In genomic region chr2:101766871-101767739, GRCh38 we compare ENCODE assay signal across 9 cellular contexts.
DNase-seq lines count a peak whose midpoint lies in the region; ATAC-seq and TF ChIP-seq lines count a peak whose summit lies in the region.
"Had no signal": no experiment of that assay in that cellular context is flagged by ENCODE, and none has a peak within 500 bp of the region (broad histone marks: within the 10 kb centered on the region; RNA-seq: fewer than 3 reads in every experiment).

No MANE protein-coding gene starts in this region.

- no peak overlapping the region for H3K27ac Mint-ChIP-seq in activated T-helper 17 cell treated with anti-CD3 and anti-CD28 coated beads, Interleukin-2, amount 50 U/mL, for 72 hours
- H3K27ac Mint-ChIP-seq in activated CD8-positive, alpha-beta T cell treated with anti-CD3 and anti-CD28 coated beads for 36 hours: no peak overlapping the region

- ATAC-seq in activated T-helper 17 cell treated with anti-CD3 and anti-CD28 coated beads, Interleukin-2, amount 50 U/mL, for 72 hours (replicated peaks): peak; percentile 72
- no peak for ATAC-seq in GM19395 (IDR thresholded peaks at IDR 0.05; ENCODE audit: unreplicated experiment)
- no peak for ATAC-seq in activated CD8-positive, alpha-beta T cell treated with anti-CD3 and anti-CD28 coated beads for 36 hours

- peaks cover 48% of the 10 kb centered on the region for H3K4me1 Mint-ChIP-seq in activated T-helper 17 cell treated with anti-CD3 and anti-CD28 coated beads, Interleukin-2, amount 50 U/mL, for 72 hours
- H3K4me1 Mint-ChIP-seq in activated CD8-positive, alpha-beta T cell treated with anti-CD3 and anti-CD28 coated beads for 36 hours (ENCODE audit: low read depth): peaks cover 84% of the 10 kb centered on the region

- peak overlapping the region; percentile 48 for H3K4me3 Mint-ChIP-seq in activated T-helper 17 cell treated with anti-CD3 and anti-CD28 coated beads, Interleukin-2, amount 50 U/mL, for 72 hours
- H3K4me3 Mint-ChIP-seq in activated CD8-positive, alpha-beta T cell treated with anti-CD3 and anti-CD28 coated beads for 36 hours: no peak overlapping the region

- no peak overlapping the region for H3K4me3 ChIP-seq in kidney epithelial cell (ENCODE audit: low read depth, low read length)

- H3K9me3 Mint-ChIP-seq in activated T-helper 17 cell treated with anti-CD3 and anti-CD28 coated beads, Interleukin-2, amount 50 U/mL, for 72 hours: no peaks in the 10 kb centered on the region
- H3K9me3 Mint-ChIP-seq in activated CD8-positive, alpha-beta T cell treated with anti-CD3 and anti-CD28 coated beads for 36 hours: no peaks in the 10 kb centered on the region

- no peaks in the 10 kb centered on the region for H3K36me3 ChIP-seq in kidney epithelial cell (ENCODE audit: control insufficient read depth, insufficient read depth, low read length)

- peak overlapping the region; percentile 56 for H3K27ac ChIP-seq in substantia nigra (ENCODE audit: low read depth, low read length, poor library complexity, severe bottlenecking)

- POLR2A ChIA-PET in activated CD8-positive, alpha-beta T cell treated with anti-CD3 and anti-CD28 coated beads for 36 hours (lab: Charles Lee): interaction anchor here (1.7 kb wide), 1 partner anchor 13 kb away, joined by 4 read pairs; no protein-coding TSS in a partner anchor

- H3K27me3 Mint-ChIP-seq in activated T-helper 17 cell treated with anti-CD3 and anti-CD28 coated beads, Interleukin-2, amount 50 U/mL, for 72 hours: no peaks in the 10 kb centered on the region
- H3K27me3 Mint-ChIP-seq in activated CD8-positive, alpha-beta T cell treated with anti-CD3 and anti-CD28 coated beads for 36 hours: no peaks in the 10 kb centered on the region

- no peak for TF ChIP-seq CTCF in kidney epithelial cell (IDR thresholded peaks at IDR 0.05; ENCODE audit: insufficient read depth, low read length, poor library complexity, severe bottlenecking)
- no peak for TF ChIP-seq CTCF in activated CD8-positive, alpha-beta T cell treated with anti-CD3 and anti-CD28 coated beads for 36 hours (IDR thresholded peaks at IDR 0.05)

- DNase-seq in NCI-H146 (lab: John Stamatoyannopoulos, UW): peak; percentile 17
- DNase-seq in NCI-H146 treated with DMSO at 0.1 percent for 48 hours (lab: John Stamatoyannopoulos, UW; ENCODE audit: unreplicated experiment): no peak
- DNase-seq in kidney epithelial cell (ENCODE audit: low read depth): peak; percentile 76
- no peak for DNase-seq in substantia nigra (lab: John Stamatoyannopoulos, UW)
- no peak for DNase-seq in activated CD4-positive, alpha-beta T cell treated with anti-CD3 and anti-CD28 coated beads, Interleukin-2, amount 50 U/mL, for 4 hours
- DNase-seq in activated CD8-positive, alpha-beta T cell treated with anti-CD3 and anti-CD28 coated beads for 36 hours: no peak
- DNase-seq: NCI-H82 had no signal

- intact Hi-C loops in activated CD8-positive, alpha-beta T cell treated with anti-CD3 and anti-CD28 coated beads for 36 hours (cut with micrococcal nuclease): no loop called here

- CTCF ChIA-PET in activated CD8-positive, alpha-beta T cell treated with anti-CD3 and anti-CD28 coated beads for 36 hours (lab: Charles Lee): interaction anchor here (0.9 to 2.7 kb wide), 7 partner anchors 9 to 348 kb away, joined by 3 to 11 read pairs (median 3); no protein-coding TSS in a partner anchor

- no peaks in the 10 kb centered on the region for H3K27me3 ChIP-seq in kidney epithelial cell (ENCODE audit: control insufficient read depth, insufficient read depth, low read length)

- H3K36me3 Mint-ChIP-seq in activated T-helper 17 cell treated with anti-CD3 and anti-CD28 coated beads, Interleukin-2, amount 50 U/mL, for 72 hours (ENCODE audit: low read depth): no peaks in the 10 kb centered on the region
- H3K36me3 Mint-ChIP-seq in activated CD8-positive, alpha-beta T cell treated with anti-CD3 and anti-CD28 coated beads for 36 hours (ENCODE audit: low read depth): no peaks in the 10 kb centered on the region

Comparison
In these comparisons a context has a peak if more than half of its experiments do, and no peak if none do; other contexts are left out.
1. DNase-seq: peak in NCI-H146 (single experiment) and kidney epithelial cell (single experiment); none in NCI-H146 treated with DMSO at 0.1 percent for 48 hours (single experiment), substantia nigra (0 of 49), activated CD4-positive, alpha-beta T cell treated with anti-CD3 and anti-CD28 coated beads, Interleukin-2, amount 50 U/mL, for 4 hours (0 of 2) and activated CD8-positive, alpha-beta T cell treated with anti-CD3 and anti-CD28 coated beads for 36 hours (single experiment).